Comparison of ENCODE assay signal across 1 cellular context in the genomic region with DNA sequence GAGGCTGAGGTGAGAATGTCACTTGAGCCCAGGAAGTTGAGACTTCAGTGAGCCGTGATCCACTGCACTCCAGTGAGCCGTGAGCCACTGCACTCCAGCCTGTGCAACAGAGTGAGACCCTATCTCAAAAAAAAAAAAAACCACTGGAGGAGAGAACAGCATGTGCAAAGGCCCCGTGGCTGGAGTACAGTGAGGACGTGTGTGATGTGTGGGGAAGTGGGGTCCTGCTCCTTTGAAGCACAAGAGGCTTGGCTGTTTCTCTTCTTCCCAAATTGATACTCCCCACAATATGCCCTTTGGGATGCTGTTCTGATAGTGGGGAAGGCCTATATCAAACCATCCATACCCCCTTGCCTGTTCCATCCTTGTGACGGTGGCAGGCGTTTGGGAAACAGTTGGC.
A peak's percentile ranks its signal among the peaks of the same experiment; 100 is the strongest.
TF ChIP-seq lines count a peak whose summit lies in the region.

No MANE protein-coding gene starts in this region.

TF ChIP-seq in K562, 482 proteins besides CTCF, POLR2A, EP300 and RAD21 (continued from another document):
- TF ChIP-seq CREB1 (IDR thresholded peaks at IDR 0.05): no peak
- no peak for TF ChIP-seq CREB1 (CRISPR knock-in tag; IDR thresholded peaks at IDR 0.05)
- TF ChIP-seq RBM25 (IDR thresholded peaks at IDR 0.05; ENCODE audit: low read depth, low read length, severe bottlenecking): peak; percentile 96
- TF ChIP-seq FIP1L1 (IDR thresholded peaks at IDR 0.05; ENCODE audit: low read depth, low read length, poor library complexity, severe bottlenecking): no peak
- TF ChIP-seq NFE2L1 (tag; IDR thresholded peaks at IDR 0.05; ENCODE audit: borderline replicate concordance, low read depth): no peak
